7 cellular contexts compared by ENCODE assay signal in genomic region chr5:141814064-141814982, GRCh38.
DNase-seq lines count a peak whose midpoint lies in the region; ATAC-seq and TF ChIP-seq lines count a peak whose summit lies in the region.

No MANE protein-coding gene starts in this region.

- peak; percentile 58 for ATAC-seq in effector memory CD8-positive, alpha-beta T cell (replicated peaks)
- peak; percentile 54 for ATAC-seq in naive thymus-derived CD4-positive, alpha-beta T cell

- no peaks in the 10 kb centered on the region for H3K36me3 ChIP-seq in naive thymus-derived CD4-positive, alpha-beta T cell (ENCODE audit: control insufficient read depth in 2 of 3, insufficient read depth in 3 of 3, low read length in 3 of 3)
- H3K36me3 ChIP-seq in uterus: no peaks in the 10 kb centered on the region

- no peak overlapping the region for H3K4me3 Mint-ChIP-seq in activated CD4-positive, alpha-beta T cell treated with anti-CD3 and anti-CD28 coated beads, Interleukin-2, amount 10 ng/mL, durations not matched to agents 24 days and 14 days
- no peak overlapping the region for H3K4me3 Mint-ChIP-seq in effector memory CD8-positive, alpha-beta T cell
- H3K4me3 Mint-ChIP-seq in naive thymus-derived CD4-positive, alpha-beta T cell: no peak overlapping the region

- H3K9me3 ChIP-seq in naive thymus-derived CD4-positive, alpha-beta T cell (ENCODE audit: control insufficient read depth in 2 of 3, low read length in 3 of 3): no peaks in the 10 kb centered on the region
- H3K9me3 ChIP-seq in uterus: no peaks in the 10 kb centered on the region

- no peaks in the 10 kb centered on the region for H3K27me3 ChIP-seq in naive thymus-derived CD4-positive, alpha-beta T cell (ENCODE audit: control insufficient read depth in 2 of 2, insufficient read depth in 2 of 2, low read length in 2 of 2)
- no peaks in the 10 kb centered on the region for H3K27me3 ChIP-seq in uterus

- H3K27ac Mint-ChIP-seq in activated CD4-positive, alpha-beta T cell treated with anti-CD3 and anti-CD28 coated beads, Interleukin-2, amount 10 ng/mL, durations not matched to agents 24 days and 14 days: no peak overlapping the region
- no peak overlapping the region for H3K27ac Mint-ChIP-seq in effector memory CD8-positive, alpha-beta T cell
- H3K27ac Mint-ChIP-seq in naive thymus-derived CD4-positive, alpha-beta T cell: no peak overlapping the region

- H3K4me3 ChIP-seq in GM12864 (ENCODE audit: low read depth, low read length): no peak overlapping the region
- no peak overlapping the region for H3K4me3 ChIP-seq in LNCaP clone FGC (ENCODE audit: low read depth, low read length)
- no peak overlapping the region for H3K4me3 ChIP-seq in naive thymus-derived CD4-positive, alpha-beta T cell (ENCODE audit: low read length)
- no peak overlapping the region for H3K4me3 ChIP-seq in uterus

- H3K4me1 ChIP-seq in naive thymus-derived CD4-positive, alpha-beta T cell (ENCODE audit: control insufficient read depth in 2 of 2, insufficient read depth in 2 of 2, low read length in 2 of 2): no peaks in the 10 kb centered on the region
- H3K4me1 ChIP-seq in uterus: no peaks in the 10 kb centered on the region

- TF ChIP-seq CTCF in GM12864 (IDR thresholded peaks at IDR 0.05; ENCODE audit: low read depth, low read length, missing control alignments): peak; percentile 74
- peak; percentile 75 for TF ChIP-seq CTCF in LNCaP clone FGC (IDR thresholded peaks at IDR 0.05; ENCODE audit: control insufficient read depth, extremely low read depth, insufficient read depth)
- peak; percentile 37 to 57 (median 40) for TF ChIP-seq CTCF in uterus (IDR thresholded peaks at IDR 0.05)

- CTCF ChIA-PET in naive thymus-derived CD4-positive, alpha-beta T cell (lab: Charles Lee): interaction anchor here (0.6 to 1.3 kb wide), 4 partner anchors 110 to 150 kb away, joined by 3 to 6 read pairs (median 4); no protein-coding TSS in a partner anchor

- TF ChIP-seq POLR2A in uterus (IDR thresholded peaks at IDR 0.05): no peak

- no peaks in the 10 kb centered on the region for H3K36me3 Mint-ChIP-seq in activated CD4-positive, alpha-beta T cell treated with anti-CD3 and anti-CD28 coated beads, Interleukin-2, amount 10 ng/mL, durations not matched to agents 24 days and 14 days (ENCODE audit: low read depth)
- no peaks in the 10 kb centered on the region for H3K36me3 Mint-ChIP-seq in effector memory CD8-positive, alpha-beta T cell (ENCODE audit: insufficient read depth)
- H3K36me3 Mint-ChIP-seq in naive thymus-derived CD4-positive, alpha-beta T cell: no peaks in the 10 kb centered on the region

- POLR2A ChIA-PET in naive thymus-derived CD4-positive, alpha-beta T cell (lab: Charles Lee): no interaction called here

- no peaks in the 10 kb centered on the region for H3K4me1 Mint-ChIP-seq in activated CD4-positive, alpha-beta T cell treated with anti-CD3 and anti-CD28 coated beads, Interleukin-2, amount 10 ng/mL, durations not matched to agents 24 days and 14 days
- H3K4me1 Mint-ChIP-seq in effector memory CD8-positive, alpha-beta T cell (ENCODE audit: low read depth in 2 of 2): no peaks in the 10 kb centered on the region
- peaks cover 0 to 8% (median 0%) of the 10 kb centered on the region in 7 donors for H3K4me1 Mint-ChIP-seq in naive thymus-derived CD4-positive, alpha-beta T cell

- intact Hi-C loops in activated CD4-positive, alpha-beta T cell treated with anti-CD3 and anti-CD28 coated beads, Interleukin-2, amount 10 ng/mL, durations not matched to agents 24 days and 14 days (cut with micrococcal nuclease): loop anchor here (1.0 to 10.0 kb wide), 3 partner anchors 63 to 150 kb away; partner anchors contain the start of gene PCDH1
- intact Hi-C loops in naive thymus-derived CD4-positive, alpha-beta T cell (cut with micrococcal nuclease): loop anchor here (1.0 to 5.0 kb wide), 5 partner anchors 65 to 149 kb away; no protein-coding TSS in a partner anchor
- intact Hi-C loops in uterus (cut with DNase I; ENCODE audit: low total_unique reads): loop anchor here (10.0 kb wide), 1 partner anchor 110 kb away; no protein-coding TSS in a partner anchor

- H3K9me3 Mint-ChIP-seq in activated CD4-positive, alpha-beta T cell treated with anti-CD3 and anti-CD28 coated beads, Interleukin-2, amount 10 ng/mL, durations not matched to agents 24 days and 14 days: no peaks in the 10 kb centered on the region
- H3K9me3 Mint-ChIP-seq in effector memory CD8-positive, alpha-beta T cell: no peaks in the 10 kb centered on the region
- no peaks in the 10 kb centered on the region for H3K9me3 Mint-ChIP-seq in naive thymus-derived CD4-positive, alpha-beta T cell

- H3K27me3 Mint-ChIP-seq in activated CD4-positive, alpha-beta T cell treated with anti-CD3 and anti-CD28 coated beads, Interleukin-2, amount 10 ng/mL, durations not matched to agents 24 days and 14 days: peaks cover 32% of the 10 kb centered on the region
- H3K27me3 Mint-ChIP-seq in effector memory CD8-positive, alpha-beta T cell: peaks cover 53 to 82% of the 10 kb centered on the region in 2 donors
- peaks cover 21 to 57% (median 39%) of the 10 kb centered on the region in 5 donors for H3K27me3 Mint-ChIP-seq in naive thymus-derived CD4-positive, alpha-beta T cell

- DNase-seq in GM12864 (ENCODE audit: low read depth) (no peak), LNCaP clone FGC (ENCODE audit: low read depth) (no peak), uterus (peak; percentile 34 to 48), NCI-H1105 treated with DMSO at 0.1 percent for 48 hours (lab: John Stamatoyannopoulos, UW) (no peak)
- peak; percentile 84 for DNase-seq in activated CD4-positive, alpha-beta T cell treated with anti-CD3 and anti-CD28 coated beads, Interleukin-2, amount 10 ng/mL, durations not matched to agents 24 days and 14 days
- DNase-seq in effector memory CD8-positive, alpha-beta T cell: peak; percentile 26 to 28 (median 27)
- peak in 2 of 9 donors; percentile 9 to 66 for DNase-seq in naive thymus-derived CD4-positive, alpha-beta T cell

- H3K27ac ChIP-seq in naive thymus-derived CD4-positive, alpha-beta T cell (ENCODE audit: low read depth, low read length): no peak overlapping the region
- no peak overlapping the region for H3K27ac ChIP-seq in uterus

Comparison
In these comparisons a context has a peak if more than half of its experiments do, and no peak if none do; other contexts are left out.
1. DNase-seq: peak in activated CD4-positive, alpha-beta T cell treated with anti-CD3 and anti-CD28 coated beads, Interleukin-2, amount 10 ng/mL, durations not matched to agents 24 days and 14 days (single experiment), effector memory CD8-positive, alpha-beta T cell (3 of 3) and uterus (2 of 2); none in GM12864 (single experiment), LNCaP clone FGC (single experiment) and NCI-H1105 treated with DMSO at 0.1 percent for 48 hours (single experiment).
2. Peak in every context shown above with its lines, with median percentiles within 50 percentile points of each other: CTCF ChIP-seq.